In genomic region chr6:131258010-131258652, GRCh38 we compare ENCODE assay signal across 2 cellular contexts.
TF ChIP-seq lines count a peak whose summit lies in the region.

No MANE protein-coding gene starts in this region.

TF ChIP-seq in A549, 52 proteins besides CTCF, POLR2A, EP300 and RAD21 (continued from another document):
- no peak for TF ChIP-seq REST (IDR thresholded peaks at IDR 0.05)
- TF ChIP-seq, protein P1, sequence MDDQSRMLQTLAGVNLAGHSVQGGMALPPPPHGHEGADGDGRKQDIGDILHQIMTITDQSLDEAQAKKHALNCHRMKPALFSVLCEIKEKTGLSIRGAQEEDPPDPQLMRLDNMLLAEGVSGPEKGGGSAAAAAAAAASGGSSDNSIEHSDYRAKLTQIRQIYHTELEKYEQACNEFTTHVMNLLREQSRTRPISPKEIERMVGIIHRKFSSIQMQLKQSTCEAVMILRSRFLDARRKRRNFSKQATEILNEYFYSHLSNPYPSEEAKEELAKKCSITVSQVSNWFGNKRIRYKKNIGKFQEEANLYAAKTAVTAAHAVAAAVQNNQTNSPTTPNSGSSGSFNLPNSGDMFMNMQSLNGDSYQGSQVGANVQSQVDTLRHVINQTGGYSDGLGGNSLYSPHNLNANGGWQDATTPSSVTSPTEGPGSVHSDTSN (IDR thresholded peaks at IDR 0.05): no peak
- no peak for TF ChIP-seq HOXA7 (CRISPR knock-in tag; IDR thresholded peaks at IDR 0.05)
- no peak for TF ChIP-seq RARB (CRISPR knock-in tag; IDR thresholded peaks at IDR 0.05)
- TF ChIP-seq JUN (IDR thresholded peaks at IDR 0.05): no peak
- TF ChIP-seq MAFK (IDR thresholded peaks at IDR 0.05; ENCODE audit: partially characterized antibody): no peak
- TF ChIP-seq CBX2 (IDR thresholded peaks at IDR 0.05; ENCODE audit: borderline replicate concordance, low read depth): no peak
- no peak for TF ChIP-seq KDM5A (IDR thresholded peaks at IDR 0.05)

TF ChIP-seq in WTC11, 78 proteins besides CTCF, POLR2A, EP300 and RAD21 (continued from another document):
- TF ChIP-seq, protein P2, sequence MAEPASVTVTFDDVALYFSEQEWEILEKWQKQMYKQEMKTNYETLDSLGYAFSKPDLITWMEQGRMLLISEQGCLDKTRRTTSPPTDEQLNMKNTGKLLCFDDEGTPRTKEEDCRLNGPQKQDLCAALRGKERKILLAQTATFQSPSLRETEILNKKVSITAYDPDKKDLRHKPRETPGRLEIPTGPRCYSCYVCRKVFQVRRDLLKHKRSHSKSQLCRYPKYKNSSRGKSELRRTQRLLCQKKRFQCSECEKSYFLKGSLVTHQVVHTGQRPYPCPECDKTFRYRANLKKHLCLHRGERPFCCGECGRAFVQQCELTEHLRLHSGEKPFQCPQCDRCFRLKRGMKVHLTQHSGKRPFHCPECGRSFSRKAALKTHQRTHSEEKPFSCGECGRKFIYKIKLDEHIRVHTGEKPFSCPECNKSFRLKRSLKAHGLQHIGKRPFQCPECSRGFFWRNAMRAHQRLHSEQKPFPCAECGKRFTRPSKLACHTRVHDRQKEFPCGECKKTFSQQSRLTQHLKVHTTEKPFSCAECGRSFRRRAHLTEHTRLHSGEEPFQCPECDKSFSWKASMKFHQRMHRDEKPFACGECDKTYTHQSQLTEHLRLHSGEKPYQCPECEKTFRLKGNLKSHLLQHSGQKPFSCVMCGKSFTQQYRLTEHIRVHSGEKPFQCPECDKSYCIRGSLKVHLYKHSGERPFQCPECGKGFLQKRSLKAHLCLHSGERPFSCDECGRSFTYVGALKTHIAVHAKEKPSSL (CRISPR knock-in tag; conservative IDR thresholded peaks at IDR 0.05): no peak
- TF ChIP-seq EMX1 (CRISPR knock-in tag; IDR thresholded peaks at IDR 0.05): no peak
- no peak for TF ChIP-seq ZBTB21 (CRISPR knock-in tag; IDR thresholded peaks at IDR 0.05; ENCODE audit: borderline replicate concordance)
- TF ChIP-seq CBFB (CRISPR knock-in tag; IDR thresholded peaks at IDR 0.05; ENCODE audit: low read depth): no peak
- TF ChIP-seq FOXP1 (CRISPR knock-in tag; IDR thresholded peaks at IDR 0.05; ENCODE audit: borderline replicate concordance): no peak
- TF ChIP-seq ZNF671 (CRISPR knock-in tag; IDR thresholded peaks at IDR 0.05): no peak
